Comparison of ENCODE assay signal across 11 cellular contexts in the genomic region with DNA sequence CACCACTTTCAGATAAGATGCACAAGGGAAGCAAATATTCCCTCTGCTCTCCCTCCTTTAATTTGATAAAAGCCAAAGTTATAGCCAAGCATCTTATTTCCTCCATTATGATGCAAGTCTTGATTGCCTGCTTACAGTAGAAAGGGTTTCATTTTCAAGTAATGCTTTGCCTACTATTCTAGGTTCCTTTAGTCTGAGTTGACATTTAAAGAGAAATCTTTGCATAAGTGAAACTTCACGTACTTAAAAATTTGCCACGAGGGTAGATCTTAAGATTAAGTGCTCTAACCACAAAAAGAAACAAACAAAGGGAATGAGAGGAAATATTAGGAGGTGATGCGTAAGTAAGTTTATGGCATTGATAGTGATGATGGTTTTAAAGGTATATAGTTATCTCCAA.
DNase-seq lines count a peak whose midpoint lies in the region; ATAC-seq and TF ChIP-seq lines count a peak whose summit lies in the region.
"Had no signal": no experiment of that assay in that cellular context is flagged by ENCODE, and none has a peak within 500 bp of the region (broad histone marks: within the 10 kb centered on the region; RNA-seq: fewer than 3 reads in every experiment).

No MANE protein-coding gene starts in this region.

- H4K91ac ChIP-seq in mesenchymal stem cell (ENCODE audit: low read length), result no peak overlapping the region

- intact Hi-C loops in activated CD4-positive, alpha-beta T cell treated with anti-CD3 and anti-CD28 coated beads for 36 hours (cut with DNase I, micrococcal nuclease), result no loop called here
- intact Hi-C loops in natural killer cell (cut with micrococcal nuclease), result no loop called here

- no peaks in the 10 kb centered on the region for H3K36me3 Mint-ChIP-seq in activated CD4-positive, alpha-beta T cell treated with anti-CD3 and anti-CD28 coated beads for 36 hours (ENCODE audit: low read depth)
- no peaks in the 10 kb centered on the region for H3K36me3 Mint-ChIP-seq in natural killer cell

- H3K4ac ChIP-seq in mesenchymal stem cell (ENCODE audit: low read depth in 1 of 2, low read length in 2 of 2), result no peak overlapping the region

- no peak overlapping the region for H3K23ac ChIP-seq in mesenchymal stem cell (ENCODE audit: low read length in 2 of 2)

- no peaks in the 10 kb centered on the region for H3K36me3 ChIP-seq in mesenchymal stem cell (ENCODE audit: control insufficient read depth in 1 of 2, insufficient read depth in 2 of 2, low read depth in 1 of 2, low read length in 2 of 2)

- no peak overlapping the region for H2BK5ac ChIP-seq in mesenchymal stem cell (ENCODE audit: low read depth, low read length, poor library complexity, severe bottlenecking)

- no peak for DNase-seq in activated CD4-positive, alpha-beta T cell treated with anti-CD3 and anti-CD28 coated beads for 36 hours
- DNase-seq in activated CD4-positive, alpha-beta T cell treated with anti-CD3 and anti-CD28 coated beads for 48 hours, result no peak
- DNase-seq in mesenchymal stem cell (peak; percentile 28), NCI-H1930 (lab: John Stamatoyannopoulos, UW) (no peak), NCI-H446 (lab: John Stamatoyannopoulos, UW) (no peak), natural killer cell (no peak)
- DNase-seq: dermis blood vessel endothelial cell; retina; stimulated activated CD8-positive, alpha-beta memory T cell treated with anti-CD3 and anti-CD28 coated beads, Interleukin-4, amount 100 ng/mL, for 48 hours had no signal

- H3K14ac ChIP-seq in mesenchymal stem cell (ENCODE audit: low read length in 2 of 2), result no peak overlapping the region

- H3K79me1 ChIP-seq in mesenchymal stem cell (replicated peaks; ENCODE audit: low read length, poor library complexity, severe bottlenecking), result no peaks in the 10 kb centered on the region

- no peaks in the 10 kb centered on the region for H3K27me3 ChIP-seq in mesenchymal stem cell (ENCODE audit: control insufficient read depth in 1 of 2, insufficient read depth in 1 of 2, low read length in 2 of 2)

- H3K4me1 Mint-ChIP-seq in activated CD4-positive, alpha-beta T cell treated with anti-CD3 and anti-CD28 coated beads for 36 hours, result peaks cover 13% of the 10 kb centered on the region
- H3K4me1 Mint-ChIP-seq in natural killer cell, result no peaks in the 10 kb centered on the region

- no peak for TF ChIP-seq CTCF in natural killer cell (IDR thresholded peaks at IDR 0.05)

- no peaks in the 10 kb centered on the region for H3K27me3 Mint-ChIP-seq in activated CD4-positive, alpha-beta T cell treated with anti-CD3 and anti-CD28 coated beads for 36 hours
- no peaks in the 10 kb centered on the region for H3K27me3 Mint-ChIP-seq in natural killer cell (ENCODE audit: low read depth in 2 of 2)

- no peak overlapping the region for H2AFZ ChIP-seq in mesenchymal stem cell (ENCODE audit: low read depth, low read length)

- CTCF ChIA-PET in activated CD4-positive, alpha-beta T cell treated with anti-CD3 and anti-CD28 coated beads for 36 hours (lab: Charles Lee), result interaction anchor here (1.2 to 1.9 kb wide), 2 partner anchors 23 to 24 kb away, joined by 5 to 6 read pairs; no protein-coding TSS in a partner anchor

- no peak overlapping the region for H3K4me2 ChIP-seq in mesenchymal stem cell (ENCODE audit: low read length, poor library complexity, severe bottlenecking)

- no peak overlapping the region for H3K18ac ChIP-seq in mesenchymal stem cell (ENCODE audit: low read depth in 1 of 2, low read length in 2 of 2)

- H3K27ac ChIP-seq in mesenchymal stem cell (ENCODE audit: low read length, poor library complexity, severe bottlenecking), result no peak overlapping the region

- no peak overlapping the region for H4K8ac ChIP-seq in mesenchymal stem cell (ENCODE audit: low read length)

- no peak overlapping the region for H2BK120ac ChIP-seq in mesenchymal stem cell (ENCODE audit: low read depth, low read length)

- POLR2A ChIA-PET in activated CD4-positive, alpha-beta T cell treated with anti-CD3 and anti-CD28 coated beads for 36 hours (lab: Charles Lee), result no interaction called here

- H3K9me3 ChIP-seq in mesenchymal stem cell (ENCODE audit: control insufficient read depth, low read length), result no peaks in the 10 kb centered on the region

- H2BK12ac ChIP-seq in mesenchymal stem cell (ENCODE audit: low read length in 2 of 2), result no peak overlapping the region

- ATAC-seq in activated CD4-positive, alpha-beta T cell treated with anti-CD3 and anti-CD28 coated beads for 36 hours, result peak; percentile 84
- ATAC-seq in HG02588 (IDR thresholded peaks at IDR 0.05; ENCODE audit: unreplicated experiment) (peak; percentile 73), HG03521 (IDR thresholded peaks at IDR 0.05; ENCODE audit: unreplicated experiment) (peak; percentile 94), natural killer cell (no peak)

- no peak overlapping the region for H3K4me3 Mint-ChIP-seq in activated CD4-positive, alpha-beta T cell treated with anti-CD3 and anti-CD28 coated beads for 36 hours
- H3K4me3 Mint-ChIP-seq in natural killer cell, result no peak overlapping the region

- H3K27ac Mint-ChIP-seq in activated CD4-positive, alpha-beta T cell treated with anti-CD3 and anti-CD28 coated beads for 36 hours, result peak overlapping the region; percentile 66
- no peak overlapping the region for H3K27ac Mint-ChIP-seq in natural killer cell

- H3K4me3 ChIP-seq in mesenchymal stem cell (ENCODE audit: insufficient read depth in 1 of 2, low read depth in 1 of 2, low read length in 2 of 2), result no peak overlapping the region

- H2BK15ac ChIP-seq in mesenchymal stem cell (ENCODE audit: low read depth, poor library complexity, severe bottlenecking), result no peak overlapping the region

- H3K9ac ChIP-seq in mesenchymal stem cell (ENCODE audit: low read length), result no peak overlapping the region

- no peaks in the 10 kb centered on the region for H3K9me3 Mint-ChIP-seq in activated CD4-positive, alpha-beta T cell treated with anti-CD3 and anti-CD28 coated beads for 36 hours (ENCODE audit: low read depth)
- no peaks in the 10 kb centered on the region for H3K9me3 Mint-ChIP-seq in natural killer cell

- H2AK5ac ChIP-seq in mesenchymal stem cell (ENCODE audit: low read length, severe bottlenecking), result no peak overlapping the region

- no peaks in the 10 kb centered on the region for H3K4me1 ChIP-seq in mesenchymal stem cell (ENCODE audit: control insufficient read depth, insufficient read depth, low read depth, low read length)

- 23% methylated on average over 2 of the region's 3 CpGs for WGBS in mesenchymal stem cell

Comparison
In these comparisons a context has a peak if more than half of its experiments do, and no peak if none do; other contexts are left out.
1. ATAC-seq: peak in activated CD4-positive, alpha-beta T cell treated with anti-CD3 and anti-CD28 coated beads for 36 hours (single experiment), HG02588 (single experiment) and HG03521 (single experiment); none in natural killer cell (0 of 3).